8 cellular contexts compared by ENCODE assay signal in the genomic region with DNA sequence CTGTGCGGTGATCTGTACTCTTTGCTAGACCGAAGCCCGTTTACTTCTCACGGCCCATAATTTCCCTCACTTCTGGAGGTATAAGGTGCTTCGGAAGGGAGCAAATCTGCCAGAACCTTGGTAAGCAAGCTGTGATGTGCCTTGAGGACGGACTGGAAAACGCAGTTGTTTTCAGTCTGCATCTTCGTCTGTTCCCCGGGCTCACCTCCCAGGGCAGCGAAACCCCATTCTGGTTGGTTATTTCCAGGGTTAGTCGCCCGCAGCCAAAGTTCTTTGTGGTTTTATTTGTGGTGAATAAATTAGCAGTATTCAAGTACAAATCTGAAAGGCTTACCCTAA. TPM values are rescaled to one million over a fixed set of nuclear protein-coding genes. Genes with fewer than 3 reads are reported as not detected.
DNase-seq lines count a peak whose midpoint lies in the region; ATAC-seq and TF ChIP-seq lines count a peak whose summit lies in the region.

No MANE protein-coding gene starts in this region.

- ATAC-seq in HG03457 (IDR thresholded peaks at IDR 0.05; ENCODE audit: unreplicated experiment), result peak; percentile 16
- ATAC-seq in GM18873 (IDR thresholded peaks at IDR 0.05; ENCODE audit: low FRiP score, unreplicated experiment), result no peak
- no peak for ATAC-seq in HG02642 (IDR thresholded peaks at IDR 0.05; ENCODE audit: poor library complexity, unreplicated experiment)

- peaks cover 43% of the 10 kb centered on the region for H3K36me3 Mint-ChIP-seq in activated T-cell treated with anti-CD3 and anti-CD28 coated beads, Interleukin-2, amount 50 U/mL, for 24 hours (ENCODE audit: low read depth)

- no peaks in the 10 kb centered on the region for H3K27me3 Mint-ChIP-seq in activated T-cell treated with anti-CD3 and anti-CD28 coated beads, Interleukin-2, amount 50 U/mL, for 24 hours

- H3K9me3 Mint-ChIP-seq in activated T-cell treated with anti-CD3 and anti-CD28 coated beads, Interleukin-2, amount 50 U/mL, for 24 hours, result no peaks in the 10 kb centered on the region

- peak overlapping the region; percentile 81 to 85 for H3K27ac ChIP-seq in right atrium auricular region

- no peaks in the 10 kb centered on the region for H3K27me3 ChIP-seq in right atrium auricular region

- H3K4me3 Mint-ChIP-seq in activated T-cell treated with anti-CD3 and anti-CD28 coated beads, Interleukin-2, amount 50 U/mL, for 24 hours, result peak overlapping the region; percentile 97

- TF ChIP-seq CTCF in right atrium auricular region (IDR thresholded peaks at IDR 0.05), result no peak

- H3K4me1 Mint-ChIP-seq in activated T-cell treated with anti-CD3 and anti-CD28 coated beads, Interleukin-2, amount 50 U/mL, for 24 hours (ENCODE audit: low read depth), result peaks cover 32% of the 10 kb centered on the region

- H3K4me3 ChIP-seq in right atrium auricular region (peak overlapping the region; percentile 90), skeletal muscle cell (ENCODE audit: low read depth, low read length) (peak overlapping the region; percentile 99)

- H3K4me1 ChIP-seq in right atrium auricular region, result peaks cover 0 to 13% of the 10 kb centered on the region in 2 donors

- H3K9me3 ChIP-seq in right atrium auricular region, result no peaks in the 10 kb centered on the region

- DNase-seq in Ammon's horn (ENCODE audit: low spot score) (peak; percentile 14), GM19240 (ENCODE audit: insufficient read length, low spot score) (peak; percentile 17), right atrium auricular region (ENCODE audit: low spot score) (no peak), skeletal muscle cell (ENCODE audit: low read depth) (no peak)
- no peak for DNase-seq in activated T-cell treated with anti-CD3 and anti-CD28 coated beads, Interleukin-2, amount 50 U/mL, for 24 hours

- peak overlapping the region; percentile 97 for H3K27ac Mint-ChIP-seq in activated T-cell treated with anti-CD3 and anti-CD28 coated beads, Interleukin-2, amount 50 U/mL, for 24 hours

- peaks cover 14% of the 10 kb centered on the region for H3K36me3 ChIP-seq in right atrium auricular region

RNA-seq across cellular contexts. Expression of gene RAMAC, which starts 0.4 kb away (rescaled TPM):
- 10 to 100 TPM; 13.0 to 13.9 TPM for total RNA-seq in right atrium auricular region

RNA-seq across cellular contexts. Expression of gene C15orf40, which starts 25.0 kb away (rescaled TPM):
- 1 to 10 TPM; 5.9 to 9.4 TPM for total RNA-seq in right atrium auricular region

RNA-seq across cellular contexts. Expression of gene HOMER2, which starts 33.9 kb away (rescaled TPM):
- 10 to 100 TPM; 18.3 to 24.8 TPM for total RNA-seq in right atrium auricular region

Comparison
In these comparisons a context has a peak if more than half of its experiments do, and no peak if none do; other contexts are left out.
1. DNase-seq: peak in Ammon's horn (single experiment) and GM19240 (single experiment); none in activated T-cell treated with anti-CD3 and anti-CD28 coated beads, Interleukin-2, amount 50 U/mL, for 24 hours (single experiment), right atrium auricular region (single experiment) and skeletal muscle cell (single experiment).